ENCODE assay signal across 8 cellular contexts in the genomic region with DNA sequence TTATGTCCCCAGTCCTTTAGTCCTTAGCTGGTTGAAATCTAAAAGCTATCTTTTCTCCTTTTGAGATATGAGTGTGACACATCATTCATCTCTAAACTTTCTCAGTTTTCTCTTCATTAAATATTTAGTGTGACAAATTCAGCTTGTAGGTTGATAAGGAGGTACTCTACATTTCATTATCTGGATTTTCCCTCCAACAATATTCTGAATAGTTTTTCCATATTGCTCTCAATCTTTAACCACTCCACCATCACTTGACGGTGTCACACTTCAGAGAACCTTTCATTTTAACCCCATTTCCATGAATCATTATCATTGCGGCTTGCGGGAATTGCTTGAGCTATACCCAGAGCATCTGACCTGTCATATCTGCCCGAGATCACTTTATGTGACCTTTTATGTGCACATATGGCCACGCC. TPM values are rescaled to one million over a fixed set of nuclear protein-coding genes. Genes with fewer than 3 reads are reported as not detected.
DNase-seq lines count a peak whose midpoint lies in the region; ATAC-seq and TF ChIP-seq lines count a peak whose summit lies in the region.

No MANE protein-coding gene starts in this region.

- TF ChIP-seq CTCF in sigmoid colon (IDR thresholded peaks at IDR 0.05): no peak
- TF ChIP-seq CTCF in heart left ventricle (IDR thresholded peaks at IDR 0.05): no peak

- intact Hi-C loops in sigmoid colon (cut with DNase I) (loop anchor here (5.0 to 10.0 kb wide), 3 partner anchors 78 to 513 kb away; a partner anchor contains a TSS), heart left ventricle (cut with DNase I) (no loop called here)

- H3K4me1 ChIP-seq in sigmoid colon (peaks cover 0 to 34% (median 20%) of the 10 kb centered on the region in 4 donors), heart left ventricle (peaks cover 0 to 32% (median 0%) of the 10 kb centered on the region in 12 donors)

- 60 to 75% methylated on average over 5 of the region's 5 CpGs for WGBS in sigmoid colon, 2 donors
- WGBS in heart left ventricle, 4 donors: 78 to 91% (median 88%) methylated on average over 5 of the region's 5 CpGs

- H3K27ac ChIP-seq in sigmoid colon (peak overlapping the region; percentile 33 to 86 (median 57)), heart left ventricle (peak overlapping the region in 3 of 12 donors; percentile 50 to 83 (median 80))

- peak; percentile 67 for DNase-seq in activated CD4-positive, alpha-beta T cell treated with anti-CD3 and anti-CD28 coated beads for 48 hours
- DNase-seq in sigmoid colon: no peak
- no peak for DNase-seq in NAMALWA (ENCODE audit: low spot score)
- no peak for DNase-seq in dedifferentiated amniotic fluid mesenchymal stem cell (ENCODE audit: extremely low spot score)
- no peak for DNase-seq in NK-92 treated with Interleukin-12 subunit alpha and Interleukin-12 subunit beta, amount 100 ng/mL, for 24 hours (lab: John Stamatoyannopoulos, UW)
- no peak for DNase-seq in heart left ventricle

- no peaks in the 10 kb centered on the region for H3K27me3 ChIP-seq in sigmoid colon
- no peaks in the 10 kb centered on the region for H3K27me3 ChIP-seq in heart left ventricle

- ATAC-seq in GM18870 (IDR thresholded peaks at IDR 0.05; ENCODE audit: unreplicated experiment) (peak; percentile 85), HG02973 (IDR thresholded peaks at IDR 0.05; ENCODE audit: unreplicated experiment) (peak; percentile 73), heart left ventricle (no peak)

- H3K4me3 ChIP-seq in sigmoid colon (no peak overlapping the region), heart left ventricle (no peak overlapping the region)

- TF ChIP-seq POLR2A in sigmoid colon (IDR thresholded peaks at IDR 0.05) (no peak), heart left ventricle (IDR thresholded peaks at IDR 0.05) (no peak)

- no peaks in the 10 kb centered on the region for H3K36me3 ChIP-seq in sigmoid colon
- H3K36me3 ChIP-seq in heart left ventricle: no peaks in the 10 kb centered on the region

- H3K9me3 ChIP-seq in sigmoid colon (no peaks in the 10 kb centered on the region), heart left ventricle (peaks cover 0 to 4% (median 0%) of the 10 kb centered on the region in 12 donors)

- no peak for TF ChIP-seq EP300 in sigmoid colon (IDR thresholded peaks at IDR 0.05)

RNA-seq across cellular contexts. Expression of a gene that starts 16.1 kb away (rescaled TPM):
- 10 to 100 TPM in 1 of 4 donors, 1 to 10 TPM in 3; 4.9 to 11.1 (median 7.4) TPM for total RNA-seq in sigmoid colon
- 1 to 10 TPM; 1.2 to 1.8 (median 1.7) TPM for polyA plus RNA-seq in sigmoid colon
- total RNA-seq in heart left ventricle: 10 to 100 TPM in 1 of 9 donors, 1 to 10 TPM in 8; 1.5 to 14.7 (median 2.5) TPM
- 1 to 10 TPM in 1 of 2 donors, under 1 TPM in 1; 0.51 to 1.2 TPM for polyA plus RNA-seq in heart left ventricle

RNA-seq across cellular contexts. Expression of a gene that starts 46.9 kb away (rescaled TPM):
- total RNA-seq in sigmoid colon: under 1 TPM in 2 of 4 donors, not detected in 2; 0.33 to 0.36 TPM
- 10 to 100 TPM in 1 of 3 donors, 1 to 10 TPM in 2; 4.6 to 16.6 (median 5.4) TPM for polyA plus RNA-seq in sigmoid colon
- under 1 TPM in 2 of 9 donors, not detected in 7; 0.12 to 0.29 TPM for total RNA-seq in heart left ventricle
- polyA plus RNA-seq in heart left ventricle: under 1 TPM in 1 of 2 donors, not detected in 1; 0.04 TPM

Comparison
In these comparisons a context has a peak if more than half of its experiments do, and no peak if none do; other contexts are left out.
1. ATAC-seq: peak in GM18870 (single experiment) and HG02973 (single experiment); none in heart left ventricle (0 of 4).